ENCODE assay signal across 9 cellular contexts in the genomic region with DNA sequence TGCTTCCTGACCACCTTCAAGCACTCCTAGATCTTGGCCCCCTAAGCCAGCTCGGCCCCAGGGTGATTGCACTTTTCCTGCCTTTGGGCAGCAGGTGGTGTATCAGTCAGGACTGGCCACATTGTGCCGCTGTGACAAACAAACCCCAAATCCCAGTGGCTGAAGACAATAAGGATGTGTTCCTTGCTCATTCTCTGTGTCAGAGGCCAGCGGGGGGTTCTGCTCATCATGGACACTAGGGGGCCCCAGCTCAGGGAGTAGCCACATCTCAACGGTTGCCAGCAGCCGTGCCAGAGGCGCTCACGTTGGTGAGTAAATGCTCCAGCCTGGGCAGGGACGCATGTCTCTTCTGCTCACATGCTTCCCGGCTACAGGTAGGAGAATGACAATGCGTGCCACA.
A peak's percentile ranks its signal among the peaks of the same experiment; 100 is the strongest.
DNase-seq lines count a peak whose midpoint lies in the region; ATAC-seq, FAIRE-seq and TF ChIP-seq lines count a peak whose summit lies in the region.
"Had no signal": no experiment of that assay in that cellular context is flagged by ENCODE, and none has a peak within 500 bp of the region (broad histone marks: within the 10 kb centered on the region; RNA-seq: fewer than 3 reads in every experiment).

No MANE protein-coding gene starts in this region.

- H3K4me3 ChIP-seq in GM12875 (ENCODE audit: low read depth, low read length) (no peak overlapping the region), epithelial cell of esophagus (ENCODE audit: low read length) (no peak overlapping the region)

- no peak for TF ChIP-seq POLR2A in H54 (IDR thresholded peaks at IDR 0.05; ENCODE audit: low read depth, low read length)

- no peak for FAIRE-seq in H54 (lab: Jason Lieb, UNC)

- ATAC-seq in HG03025 (IDR thresholded peaks at IDR 0.05; ENCODE audit: low FRiP score, unreplicated experiment) (no peak), HG02885 (IDR thresholded peaks at IDR 0.05; ENCODE audit: poor library complexity, unreplicated experiment) (no peak)
- ATAC-seq: left lobe of liver had no signal

- TF ChIP-seq CTCF in 22Rv1 (IDR thresholded peaks at IDR 0.05) (peak; percentile 46), GM12875 (IDR thresholded peaks at IDR 0.05; ENCODE audit: borderline replicate concordance, insufficient read depth, low read depth, low read length) (peak; percentile 69), epithelial cell of esophagus (IDR thresholded peaks at IDR 0.05; ENCODE audit: insufficient read depth, low read depth, low read length, missing control alignments) (no peak)

- peak; percentile 15 for DNase-seq in SKM-1 treated with dmso at 0.1 percent for 144 hours (lab: John Stamatoyannopoulos, UW; ENCODE audit: unreplicated experiment)
- DNase-seq in epithelial cell of esophagus (ENCODE audit: low read depth), result peak; percentile 14
- DNase-seq in NCI-H2227 (lab: John Stamatoyannopoulos, UW; ENCODE audit: unreplicated experiment), result no peak
- DNase-seq in H54 (ENCODE audit: insufficient read length, low spot score), result no peak

- no peak overlapping the region for H3K27ac ChIP-seq in 22Rv1

Comparison
In these comparisons a context has a peak if more than half of its experiments do, and no peak if none do; other contexts are left out.
1. DNase-seq: peak in SKM-1 treated with dmso at 0.1 percent for 144 hours (single experiment) and epithelial cell of esophagus (single experiment); none in NCI-H2227 (single experiment) and H54 (single experiment).